Comparison of ENCODE assay signal across 13 cellular contexts in genomic region chr6:73043446-73043845, GRCh38.
DNase-seq lines count a peak whose midpoint lies in the region; ATAC-seq and TF ChIP-seq lines count a peak whose summit lies in the region.
"Had no signal": no experiment of that assay in that cellular context is flagged by ENCODE, and none has a peak within 500 bp of the region (broad histone marks: within the 10 kb centered on the region; RNA-seq: fewer than 3 reads in every experiment).

No MANE protein-coding gene starts in this region.

- H3K4me1 Mint-ChIP-seq in neural progenitor cell = peaks cover 4% of the 10 kb centered on the region
- H3K4me1 Mint-ChIP-seq: CD8-positive, alpha-beta memory T cell had no signal

- no peaks in the 10 kb centered on the region for H3K27me3 ChIP-seq in neural progenitor cell
- no peaks in the 10 kb centered on the region for H3K27me3 ChIP-seq in thyroid gland
- no peaks in the 10 kb centered on the region for H3K27me3 ChIP-seq in tibial nerve

- H3K4me1 ChIP-seq in neural progenitor cell (no peaks in the 10 kb centered on the region), thyroid gland (peaks cover 20 to 31% of the 10 kb centered on the region in 2 donors), tibial nerve (peaks cover 0 to 24% (median 0%) of the 10 kb centered on the region in 4 donors)
- H3K4me1 ChIP-seq: HAP-1 had no signal

- H3K4me3 ChIP-seq in astrocyte of the cerebellum (ENCODE audit: low read depth, low read length) = no peak overlapping the region
- no peak overlapping the region for H3K4me3 ChIP-seq in neural progenitor cell
- no peak overlapping the region for H3K4me3 ChIP-seq in thyroid gland (replicated peaks in 1 of 3)
- H3K4me3 ChIP-seq in tibial nerve = no peak overlapping the region
- H3K4me3 ChIP-seq: A549, GM12878, HAP-1 had no signal

- no peak overlapping the region for H3K27ac Mint-ChIP-seq in neural progenitor cell
- H3K27ac Mint-ChIP-seq: CD8-positive, alpha-beta memory T cell had no signal

- H3K9me3 ChIP-seq in neural progenitor cell (ENCODE audit: low read depth) (no peaks in the 10 kb centered on the region), thyroid gland (no peaks in the 10 kb centered on the region), tibial nerve (peaks cover 0 to 17% (median 7%) of the 10 kb centered on the region in 4 donors)
- H3K9me3 ChIP-seq: HAP-1 had no signal

- 59 to 85% methylated on average over 1 of the region's 1 CpG for WGBS in thyroid gland, 2 donors
- 59 to 62% methylated on average over 1 of the region's 1 CpG for WGBS in tibial nerve, 2 donors

- no peaks in the 10 kb centered on the region for H3K79me2 ChIP-seq in neural progenitor cell (ENCODE audit: low read depth)

- no peak overlapping the region for H3K4me2 ChIP-seq in neural progenitor cell
- H3K4me2 ChIP-seq: A549 had no signal

- in situ Hi-C loops in astrocyte of the cerebellum (cut with HindIII; ENCODE audit: low sequenced_read_pairs) = no loop called here

- TF ChIP-seq POLR2A in thyroid gland (IDR thresholded peaks at IDR 0.05) = no peak
- no peak for TF ChIP-seq POLR2A in tibial nerve (IDR thresholded peaks at IDR 0.05)

- no peaks in the 10 kb centered on the region for H4K20me1 ChIP-seq in neural progenitor cell (ENCODE audit: low read depth)

- ATAC-seq in GM18519 (IDR thresholded peaks at IDR 0.05; ENCODE audit: low FRiP score, unreplicated experiment) = no peak
- ATAC-seq: A549, GM12878 had no signal

- H3K27me3 Mint-ChIP-seq in neural progenitor cell (ENCODE audit: insufficient read depth, low read depth) = no peaks in the 10 kb centered on the region

- peak overlapping the region; percentile 6 for H2AFZ ChIP-seq in neural progenitor cell (replicated peaks)

- H3K27ac ChIP-seq in neural progenitor cell (no peak overlapping the region), thyroid gland (peak overlapping the region; percentile 47 to 83 (median 69)), tibial nerve (peak overlapping the region in 1 of 4 donors; percentile 45)
- H3K27ac ChIP-seq: A549 had no signal

- no peak for TF ChIP-seq CTCF in astrocyte of the cerebellum (IDR thresholded peaks at IDR 0.05; ENCODE audit: low read depth, low read length, missing control alignments)
- no peak for TF ChIP-seq CTCF in neural progenitor cell (IDR thresholded peaks at IDR 0.05)
- no peak for TF ChIP-seq CTCF in thyroid gland (IDR thresholded peaks at IDR 0.05)
- no peak for TF ChIP-seq CTCF in tibial nerve (IDR thresholded peaks at IDR 0.05)

- H3K36me3 ChIP-seq in neural progenitor cell = no peaks in the 10 kb centered on the region
- no peaks in the 10 kb centered on the region for H3K36me3 ChIP-seq in thyroid gland
- H3K36me3 ChIP-seq in tibial nerve = no peaks in the 10 kb centered on the region
- H3K36me3 ChIP-seq: HAP-1 had no signal

- intact Hi-C loops in thyroid gland (cut with DNase I) = no loop called here

- peaks cover 4% of the 10 kb centered on the region for H3K9me3 Mint-ChIP-seq in neural progenitor cell

- DNase-seq in NCI-H446 (lab: John Stamatoyannopoulos, UW) (peak; percentile 57 to 81), astrocyte of the cerebellum (ENCODE audit: low read depth) (peak; percentile 20), neural progenitor cell (ENCODE audit: low spot score) (no peak), thyroid gland (no peak), tibial nerve (ENCODE audit: low spot score in 2 of 2) (no peak), T-helper 9 cell (no peak)
- DNase-seq in stimulated activated CD4-positive, alpha-beta T cell treated with anti-CD3 and anti-CD28 coated beads, Interleukin-2, amount 100 ng/mL, for 48 hours = no peak
- DNase-seq: CD8-positive, alpha-beta memory T cell; DMS79 had no signal

- no peak overlapping the region for H3K9ac ChIP-seq in neural progenitor cell

- TF ChIP-seq EP300 in tibial nerve (IDR thresholded peaks at IDR 0.05) = no peak

- no peaks in the 10 kb centered on the region for H3K36me3 Mint-ChIP-seq in neural progenitor cell

- no peak overlapping the region for H3K4me3 Mint-ChIP-seq in neural progenitor cell
- H3K4me3 Mint-ChIP-seq: CD8-positive, alpha-beta memory T cell had no signal

- H3F3A ChIP-seq in neural progenitor cell (ENCODE audit: low read depth) = no peaks in the 10 kb centered on the region

Comparison
In these comparisons a context has a peak if more than half of its experiments do, and no peak if none do; other contexts are left out.
1. DNase-seq: peak in NCI-H446 (2 of 2) and astrocyte of the cerebellum (single experiment); none in neural progenitor cell (single experiment), thyroid gland (0 of 2), tibial nerve (0 of 2), T-helper 9 cell (single experiment) and stimulated activated CD4-positive, alpha-beta T cell treated with anti-CD3 and anti-CD28 coated beads, Interleukin-2, amount 100 ng/mL, for 48 hours (0 of 2).